ENCODE assay signal across 25 cellular contexts in the genomic region with DNA sequence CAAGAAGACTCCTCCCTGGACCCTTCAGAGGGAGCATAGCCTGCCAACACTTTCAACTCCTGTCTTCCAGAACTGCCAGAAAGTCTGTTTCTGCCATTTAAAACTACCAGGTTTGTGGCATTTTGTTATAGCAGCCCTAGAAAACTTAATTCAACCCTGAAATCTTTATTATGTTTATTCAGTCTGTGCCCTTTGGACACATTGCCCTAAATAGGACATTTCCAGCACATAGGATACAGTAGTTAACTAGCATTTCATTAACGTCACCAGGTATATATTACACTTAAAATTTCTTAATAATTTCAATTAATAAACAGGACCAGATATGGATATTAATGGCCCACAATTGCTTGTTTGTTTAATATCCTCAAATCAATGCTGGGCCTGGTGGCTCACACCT.
"Had no signal": no experiment of that assay in that cellular context is flagged by ENCODE, and none has a peak within 500 bp of the region (broad histone marks: within the 10 kb centered on the region; RNA-seq: fewer than 3 reads in every experiment).

No MANE protein-coding gene starts in this region.

- H3K36me3 Mint-ChIP-seq: mesothelial cell of epicardium; naive thymus-derived CD4-positive, alpha-beta T cell; natural killer cell treated with Interleukin-12 subunit alpha and Interleukin-12 subunit beta and Interleukin-15 and Interleukin-18, amount 100 ng/mL, for 72 hours; stimulated activated naive B cell treated with anti-CD40 and anti-IgM and Interleukin-4, amounts not matched to agents 10 μg/mL and 1 μg/mL and 100 μg/mL, for 72 hours had no signal

- H3K27ac ChIP-seq: left ventricle myocardium inferior, ovary, right atrium auricular region, right lobe of liver, stomach, suprapubic skin, thoracic aorta, tibial artery, upper lobe of right lung had no signal

- H3K4me1 Mint-ChIP-seq: stimulated activated naive B cell treated with anti-CD40 and anti-IgM and Interleukin-4, amounts not matched to agents 10 μg/mL and 1 μg/mL and 100 μg/mL, for 72 hours had no signal

- DNase-seq: hippocampal formation; kidney; left ventricle myocardium inferior; mesendoderm; ovary; stimulated activated CD4-positive, alpha-beta T cell treated with anti-CD3 and anti-CD28 coated beads, Interleukin-12 subunit alpha, Interleukin-12 subunit beta, amount 100 ng/mL, for 4 hours; stimulated activated CD4-positive, alpha-beta T cell treated with anti-CD3 and anti-CD28 coated beads, Interleukin-15, amount 100 ng/mL, for 24 hours; stimulated activated CD4-positive, alpha-beta T cell treated with anti-CD3 and anti-CD28 coated beads, Interleukin-2, amount 100 ng/mL, for 24 hours; stimulated activated CD4-positive, alpha-beta T cell treated with anti-CD3 and anti-CD28 coated beads, Interleukin-4, amount 100 ng/mL, for 1 hour; stimulated activated naive B cell treated with anti-CD40 and anti-IgM and Interleukin-4, amounts not matched to agents 10 μg/mL and 1 μg/mL and 100 μg/mL, for 72 hours; stimulated activated naive CD8-positive, alpha-beta T cell treated with anti-CD3 and anti-CD28 coated beads, Interleukin-15, Interleukin-2, amounts not matched to agents 100 U/mL and 50 U/mL, for 24 hours; tibial artery; trophoblast cell had no signal

- H3K27ac Mint-ChIP-seq: mesothelial cell of epicardium; naive thymus-derived CD4-positive, alpha-beta T cell; natural killer cell treated with Interleukin-12 subunit alpha and Interleukin-12 subunit beta and Interleukin-15 and Interleukin-18, amount 100 ng/mL, for 72 hours; progenitor cell of endocrine pancreas; stimulated activated naive B cell treated with anti-CD40 and anti-IgM and Interleukin-4, amounts not matched to agents 10 μg/mL and 1 μg/mL and 100 μg/mL, for 72 hours had no signal

- H3K27me3 ChIP-seq: ovary, right atrium auricular region, right lobe of liver, upper lobe of right lung had no signal

- H3K36me3 ChIP-seq: left ventricle myocardium inferior, ovary, right atrium auricular region, right lobe of liver, stomach, suprapubic skin, thoracic aorta, tibial artery, upper lobe of right lung had no signal

- H3K4me3 Mint-ChIP-seq: mesothelial cell of epicardium; natural killer cell treated with Interleukin-12 subunit alpha and Interleukin-12 subunit beta and Interleukin-15 and Interleukin-18, amount 100 ng/mL, for 72 hours; stimulated activated naive B cell treated with anti-CD40 and anti-IgM and Interleukin-4, amounts not matched to agents 10 μg/mL and 1 μg/mL and 100 μg/mL, for 72 hours had no signal

- H3K9me3 Mint-ChIP-seq: mesothelial cell of epicardium; naive thymus-derived CD4-positive, alpha-beta T cell; natural killer cell treated with Interleukin-12 subunit alpha and Interleukin-12 subunit beta and Interleukin-15 and Interleukin-18, amount 100 ng/mL, for 72 hours; stimulated activated naive B cell treated with anti-CD40 and anti-IgM and Interleukin-4, amounts not matched to agents 10 μg/mL and 1 μg/mL and 100 μg/mL, for 72 hours had no signal

- FAIRE-seq: kidney, urothelium cell line had no signal

- H3K4me3 ChIP-seq: left ventricle myocardium inferior, lung, ovary, right atrium auricular region, right lobe of liver, stomach, suprapubic skin, thoracic aorta, tibial artery, upper lobe of right lung had no signal

- H3K9me3 ChIP-seq: left ventricle myocardium inferior, ovary, right atrium auricular region, right lobe of liver, stomach, suprapubic skin, thoracic aorta, tibial artery, upper lobe of right lung had no signal

- H3K4me1 ChIP-seq: right atrium auricular region, right lobe of liver, suprapubic skin, tibial artery, upper lobe of right lung had no signal
